Comparison of ENCODE assay signal across 19 cellular contexts in genomic region chr6:39812496-39812852, GRCh38. TPM values are rescaled to one million over a fixed set of nuclear protein-coding genes. Genes with fewer than 3 reads are reported as not detected.
DNase-seq lines count a peak whose midpoint lies in the region; ATAC-seq and TF ChIP-seq lines count a peak whose summit lies in the region.
"Had no signal": no experiment of that assay in that cellular context is flagged by ENCODE, and none has a peak within 500 bp of the region (broad histone marks: within the 10 kb centered on the region; RNA-seq: fewer than 3 reads in every experiment).

No MANE protein-coding gene starts in this region.

- WGBS in right cardiac atrium, result 68% methylated on average over 2 of the region's 2 CpGs
- 79 to 82% (median 80%) methylated on average over 2 of the region's 2 CpGs for WGBS in ovary, 3 donors

- in situ Hi-C loops in gastrocnemius medialis (cut with MboI; ENCODE audit: low sequenced_read_pairs in 4 of 4), result no loop called here

- H3K27ac ChIP-seq in right cardiac atrium (ENCODE audit: low read length), result no peak overlapping the region
- H3K27ac ChIP-seq in gastrocnemius medialis, result peak overlapping the region in 3 of 4 donors; percentile 40 to 89 (median 64)
- peak overlapping the region; percentile 64 to 71 for H3K27ac ChIP-seq in uterus
- H3K27ac ChIP-seq in ovary, result no peak overlapping the region

- TF ChIP-seq POLR2A in gastrocnemius medialis (IDR thresholded peaks at IDR 0.05) (no peak), uterus (IDR thresholded peaks at IDR 0.05) (no peak), ovary (IDR thresholded peaks at IDR 0.05) (no peak)

- H3K4me1 ChIP-seq in right cardiac atrium (ENCODE audit: control insufficient read depth, insufficient read depth, low read length), result peaks cover 12% of the 10 kb centered on the region
- H3K4me1 ChIP-seq in gastrocnemius medialis, result peaks cover 30 to 61% of the 10 kb centered on the region in 2 donors
- H3K4me1 ChIP-seq in uterus, result peaks cover 0 to 5% of the 10 kb centered on the region in 2 donors
- H3K4me1 ChIP-seq in ovary (ENCODE audit: insufficient read depth), result peaks cover 21% of the 10 kb centered on the region

- no peak overlapping the region for H3K4me3 ChIP-seq in right cardiac atrium (ENCODE audit: low read length)
- no peak overlapping the region for H3K4me3 ChIP-seq in gastrocnemius medialis
- H3K4me3 ChIP-seq in uterus, result no peak overlapping the region
- no peak overlapping the region for H3K4me3 ChIP-seq in ovary

- H3K9me3 ChIP-seq in right cardiac atrium (ENCODE audit: control insufficient read depth, low read length), result no peaks in the 10 kb centered on the region
- H3K9me3 ChIP-seq in gastrocnemius medialis, result no peaks in the 10 kb centered on the region
- no peaks in the 10 kb centered on the region for H3K9me3 ChIP-seq in uterus
- H3K9me3 ChIP-seq in ovary, result no peaks in the 10 kb centered on the region
- H3K9me3 ChIP-seq: SK-N-SH had no signal

- H3K36me3 ChIP-seq in gastrocnemius medialis (no peaks in the 10 kb centered on the region), uterus (no peaks in the 10 kb centered on the region), ovary (no peaks in the 10 kb centered on the region)

- peak; percentile 48 for DNase-seq in NCI-H748 (lab: John Stamatoyannopoulos, UW; ENCODE audit: unreplicated experiment)
- no peak for DNase-seq in NCI-H748 treated with DMSO at 0.1 percent for 48 hours (lab: John Stamatoyannopoulos, UW)
- peak in 1 of 3 donors; percentile 2 for DNase-seq in right cardiac atrium
- DNase-seq in gastrocnemius medialis, result no peak
- no peak for DNase-seq in uterus
- DNase-seq in COLO829 (ENCODE audit: low spot score), result no peak
- no peak for DNase-seq in ovary
- DNase-seq: activated CD8-positive, alpha-beta T cell treated with anti-CD3 and anti-CD28 coated beads for 36 hours; amygdala; dermis blood vessel endothelial cell; DND-41; KBM-7; natural killer cell; NCI-H1105; SK-N-SH had no signal

- TF ChIP-seq EP300 in ovary (IDR thresholded peaks at IDR 0.05), result no peak

- ATAC-seq in right cardiac atrium (peak; percentile 22 to 74), gastrocnemius medialis (peak; percentile 1 to 31), HG02763 (IDR thresholded peaks at IDR 0.05; ENCODE audit: unreplicated experiment) (no peak)
- ATAC-seq: activated CD8-positive, alpha-beta T cell treated with anti-CD3 and anti-CD28 coated beads for 36 hours; natural killer cell had no signal

- intact Hi-C loops in right cardiac atrium (cut with DNase I) (no loop called here), gastrocnemius medialis (cut with DNase I; ENCODE audit: low total_unique reads) (no loop called here), uterus (cut with DNase I; ENCODE audit: low total_unique reads) (no loop called here), ovary (cut with DNase I) (loop anchor here in 1 of 4 donors (10.0 kb wide), 1 partner anchor 72 kb away; no protein-coding TSS in a partner anchor)

- H3K27me3 ChIP-seq in right cardiac atrium (ENCODE audit: control insufficient read depth, insufficient read depth), result no peaks in the 10 kb centered on the region
- H3K27me3 ChIP-seq in gastrocnemius medialis, result no peaks in the 10 kb centered on the region
- no peaks in the 10 kb centered on the region for H3K27me3 ChIP-seq in uterus
- H3K27me3 ChIP-seq in ovary, result no peaks in the 10 kb centered on the region

- TF ChIP-seq CTCF in gastrocnemius medialis (IDR thresholded peaks at IDR 0.05 in 4 of 5, conservative IDR thresholded peaks at IDR 0.05 in 1 of 5), result no peak
- TF ChIP-seq CTCF in uterus (IDR thresholded peaks at IDR 0.05), result no peak
- no peak for TF ChIP-seq CTCF in ovary (IDR thresholded peaks at IDR 0.05)

RNA-seq across cellular contexts. Expression of gene DAAM2, which starts 20.3 kb away (rescaled TPM):
- total RNA-seq in right cardiac atrium, result 10 to 100 TPM in 2 of 4 donors, 1 to 10 TPM in 2; 7.2 to 11.5 (median 9.2) TPM
- 9.9 TPM for polyA plus RNA-seq in right cardiac atrium
- total RNA-seq in gastrocnemius medialis, result 10 to 100 TPM; 25.9 to 84.0 (median 48.5) TPM
- 10 to 100 TPM; 11.0 to 43.3 (median 26.4) TPM for total RNA-seq in uterus
- total RNA-seq in ovary, result 10 to 100 TPM in 6 of 7 donors, 1 to 10 TPM in 1; 8.5 to 25.2 (median 18.5) TPM
- 10 to 100 TPM in 1 of 2 donors, 1 to 10 TPM in 1; 9.8 to 27.8 TPM for polyA plus RNA-seq in ovary
- total RNA-seq: A172; activated CD8-positive, alpha-beta T cell treated with anti-CD3 and anti-CD28 coated beads for 36 hours; activated T-helper 2 cell treated with anti-CD3 and anti-CD28 coated beads, Interferon-gamma antibody, Interleukin-2, Interleukin-4, amounts not matched to agents 10 μg/mL and 5 μg/mL and 100 μg/mL, durations not matched to agents 14 hours and 24 hours and 36 hours; natural killer cell had no signal
- polyA plus RNA-seq: CD14-positive monocyte had no signal

Comparison
In these comparisons a context has a peak if more than half of its experiments do, and no peak if none do; other contexts are left out.
1. H3K27ac ChIP-seq: peak in gastrocnemius medialis (3 of 4) and uterus (2 of 2); none in right cardiac atrium (single experiment) and ovary (0 of 2).